In the genomic region with DNA sequence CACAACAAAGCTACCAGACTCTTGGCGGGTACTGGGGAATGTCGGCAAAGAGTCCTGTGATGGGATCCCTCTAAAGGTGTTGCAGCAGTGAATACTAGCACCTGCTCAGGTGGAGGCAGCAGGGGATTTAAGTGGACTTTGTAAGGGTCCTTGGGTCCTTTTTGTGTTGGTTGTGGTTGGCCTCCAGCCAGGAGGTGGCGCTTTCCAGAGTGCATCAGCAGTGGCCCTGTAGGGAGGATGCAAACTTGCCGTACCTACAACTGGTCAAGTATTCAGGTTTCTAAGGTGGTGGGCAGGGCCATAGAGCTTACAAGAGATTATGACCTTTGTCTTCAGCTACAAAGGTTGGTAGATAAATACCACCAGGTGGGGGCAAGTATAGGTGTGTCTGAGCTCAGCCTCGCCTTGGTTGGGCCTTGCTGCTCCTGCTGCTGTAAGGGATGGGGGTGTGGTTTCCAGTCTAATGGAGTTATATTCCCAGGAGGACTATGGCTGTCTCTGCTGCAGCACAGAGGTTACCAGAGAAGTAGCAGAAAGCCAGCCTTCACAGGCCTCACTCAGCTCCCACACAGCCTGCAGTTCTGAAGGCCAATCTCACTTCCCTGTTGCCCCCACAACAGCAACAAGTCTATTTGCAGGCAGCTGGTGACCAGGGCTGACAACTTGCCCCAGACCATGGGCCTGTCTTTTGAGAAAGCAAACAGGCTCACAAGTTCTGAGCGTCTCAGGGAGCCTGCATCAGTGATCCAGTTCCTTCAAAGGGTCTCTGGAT, we compare ENCODE assay signal across 23 cellular contexts. TPM values are rescaled to one million over a fixed set of nuclear protein-coding genes. Genes with fewer than 3 reads are reported as not detected.
"Had no signal": no experiment of that assay in that cellular context is flagged by ENCODE, and none has a peak within 500 bp of the region (broad histone marks: within the 10 kb centered on the region; RNA-seq: fewer than 3 reads in every experiment).

No MANE protein-coding gene starts in this region.

- H3K4me1 ChIP-seq: colonic mucosa, esophagus muscularis mucosa, tibial artery had no signal

- H3K27me3 Mint-ChIP-seq: activated CD4-positive, alpha-beta memory T cell treated with anti-CD3 and anti-CD28 coated beads for 36 hours; activated naive CD8-positive, alpha-beta T cell treated with anti-CD3 and anti-CD28 coated beads, Interleukin-2, amount 10 ng/mL, durations not matched to agents 7 days and 5 days; progenitor cell of endocrine pancreas had no signal

- H3K36me3 Mint-ChIP-seq: activated CD4-positive, alpha-beta memory T cell treated with anti-CD3 and anti-CD28 coated beads for 36 hours; activated naive CD8-positive, alpha-beta T cell treated with anti-CD3 and anti-CD28 coated beads, Interleukin-2, amount 10 ng/mL, durations not matched to agents 7 days and 5 days; natural killer cell had no signal

- H3K36me3 ChIP-seq: colonic mucosa, esophagus muscularis mucosa, tibial artery had no signal

- H3K4me3 ChIP-seq: colonic mucosa, esophagus muscularis mucosa, tibial artery had no signal

- H3K9me3 ChIP-seq: colonic mucosa, tibial artery had no signal

- H3K27ac Mint-ChIP-seq: activated CD4-positive, alpha-beta memory T cell treated with anti-CD3 and anti-CD28 coated beads for 36 hours; activated naive CD4-positive, alpha-beta T cell treated with anti-CD3 and anti-CD28 coated beads for 36 hours; activated naive CD8-positive, alpha-beta T cell treated with anti-CD3 and anti-CD28 coated beads, Interleukin-2, amount 10 ng/mL, durations not matched to agents 7 days and 5 days; activated T-cell treated with anti-CD3 and anti-CD28 coated beads, Interleukin-2, amount 50 U/mL, for 72 hours; natural killer cell; progenitor cell of endocrine pancreas; stimulated activated naive CD8-positive, alpha-beta T cell treated with anti-CD3 and anti-CD28 coated beads, Interleukin-15, amount 100 ng/mL, for 72 hours had no signal

- H3K4me1 Mint-ChIP-seq: activated naive CD8-positive, alpha-beta T cell treated with anti-CD3 and anti-CD28 coated beads, Interleukin-2, amount 10 ng/mL, durations not matched to agents 7 days and 5 days; natural killer cell; stimulated activated naive CD8-positive, alpha-beta T cell treated with anti-CD3 and anti-CD28 coated beads, Interleukin-15, amount 100 ng/mL, for 72 hours had no signal

- H3K27ac ChIP-seq: colonic mucosa, esophagus muscularis mucosa, tibial artery had no signal

- DNase-seq: activated CD4-positive, alpha-beta memory T cell treated with anti-CD3 and anti-CD28 coated beads for 36 hours; activated CD4-positive, alpha-beta T cell treated with anti-CD3 and anti-CD28 coated beads for 48 hours; activated effector memory CD4-positive, alpha-beta T cell treated with Interleukin-2 at 50 U/mL for 16 hours; activated naive CD4-positive, alpha-beta T cell treated with anti-CD3 and anti-CD28 coated beads for 36 hours; activated naive CD8-positive, alpha-beta T cell treated with anti-CD3 and anti-CD28 coated beads, Interleukin-2, amount 10 ng/mL, durations not matched to agents 7 days and 5 days; activated T-cell treated with anti-CD3 and anti-CD28 coated beads, Interleukin-2, amount 50 U/mL, for 72 hours; amniotic stem cell; colonic mucosa; hypothalamus; left ventricle myocardium superior; mammary epithelial cell; midbrain; natural killer cell; retina; stimulated activated CD4-positive, alpha-beta T cell treated with anti-CD3 and anti-CD28 coated beads, Interleukin-4, amount 100 ng/mL, for 24 hours; stimulated activated naive CD8-positive, alpha-beta T cell treated with anti-CD3 and anti-CD28 coated beads, Interleukin-15, amount 100 ng/mL, for 72 hours; tibial artery had no signal

- H3K27me3 ChIP-seq: colonic mucosa, esophagus muscularis mucosa, tibial artery had no signal

- H3K4me3 Mint-ChIP-seq: activated CD4-positive, alpha-beta memory T cell treated with anti-CD3 and anti-CD28 coated beads for 36 hours; activated naive CD4-positive, alpha-beta T cell treated with anti-CD3 and anti-CD28 coated beads for 36 hours; activated naive CD8-positive, alpha-beta T cell treated with anti-CD3 and anti-CD28 coated beads, Interleukin-2, amount 10 ng/mL, durations not matched to agents 7 days and 5 days; activated T-cell treated with anti-CD3 and anti-CD28 coated beads, Interleukin-2, amount 50 U/mL, for 72 hours; natural killer cell; stimulated activated naive CD8-positive, alpha-beta T cell treated with anti-CD3 and anti-CD28 coated beads, Interleukin-15, amount 100 ng/mL, for 72 hours had no signal

- ATAC-seq: activated T-cell treated with anti-CD3 and anti-CD28 coated beads, Interleukin-2, amount 50 U/mL, for 72 hours; left ventricle myocardium superior; natural killer cell; stimulated activated naive CD8-positive, alpha-beta T cell treated with anti-CD3 and anti-CD28 coated beads, Interleukin-15, amount 100 ng/mL, for 72 hours had no signal

RNA-seq across cellular contexts. Expression of a gene that starts 7.3 kb away (rescaled TPM):
- total RNA-seq: activated CD4-positive, alpha-beta memory T cell treated with anti-CD3 and anti-CD28 coated beads for 36 hours; activated naive CD4-positive, alpha-beta T cell treated with anti-CD3 and anti-CD28 coated beads for 36 hours; activated naive CD8-positive, alpha-beta T cell treated with anti-CD3 and anti-CD28 coated beads, Interleukin-2, amount 10 ng/mL, durations not matched to agents 7 days and 5 days; activated T-cell treated with anti-CD3 and anti-CD28 coated beads, Interleukin-2, amount 50 U/mL, for 72 hours; bronchial epithelial cell; colonic mucosa; esophagus muscularis mucosa; frontal cortex; left ventricle myocardium superior; mammary epithelial cell; natural killer cell; osteocyte; progenitor cell of endocrine pancreas; ureter had no signal

RNA-seq across cellular contexts. Expression of a gene that starts 22.4 kb away (rescaled TPM):
- total RNA-seq: activated CD4-positive, alpha-beta memory T cell treated with anti-CD3 and anti-CD28 coated beads for 36 hours; activated naive CD4-positive, alpha-beta T cell treated with anti-CD3 and anti-CD28 coated beads for 36 hours; activated naive CD8-positive, alpha-beta T cell treated with anti-CD3 and anti-CD28 coated beads, Interleukin-2, amount 10 ng/mL, durations not matched to agents 7 days and 5 days; activated T-cell treated with anti-CD3 and anti-CD28 coated beads, Interleukin-2, amount 50 U/mL, for 72 hours; bronchial epithelial cell; colonic mucosa; esophagus muscularis mucosa; frontal cortex; left ventricle myocardium superior; mammary epithelial cell; natural killer cell; osteocyte; progenitor cell of endocrine pancreas; ureter had no signal

RNA-seq across cellular contexts. Expression of a gene that starts 44.8 kb away (rescaled TPM):
- total RNA-seq: activated CD4-positive, alpha-beta memory T cell treated with anti-CD3 and anti-CD28 coated beads for 36 hours; activated naive CD4-positive, alpha-beta T cell treated with anti-CD3 and anti-CD28 coated beads for 36 hours; activated naive CD8-positive, alpha-beta T cell treated with anti-CD3 and anti-CD28 coated beads, Interleukin-2, amount 10 ng/mL, durations not matched to agents 7 days and 5 days; activated T-cell treated with anti-CD3 and anti-CD28 coated beads, Interleukin-2, amount 50 U/mL, for 72 hours; colonic mucosa; esophagus muscularis mucosa; left ventricle myocardium superior; mammary epithelial cell; natural killer cell; osteocyte; progenitor cell of endocrine pancreas; ureter had no signal

RNA-seq across cellular contexts. Expression of a gene that starts 57.3 kb away (rescaled TPM):
- total RNA-seq: activated CD4-positive, alpha-beta memory T cell treated with anti-CD3 and anti-CD28 coated beads for 36 hours; activated naive CD4-positive, alpha-beta T cell treated with anti-CD3 and anti-CD28 coated beads for 36 hours; activated naive CD8-positive, alpha-beta T cell treated with anti-CD3 and anti-CD28 coated beads, Interleukin-2, amount 10 ng/mL, durations not matched to agents 7 days and 5 days; bronchial epithelial cell; colonic mucosa; esophagus muscularis mucosa; left ventricle myocardium superior; mammary epithelial cell; osteocyte; progenitor cell of endocrine pancreas; ureter had no signal
